2 cellular contexts compared by ENCODE assay signal in the genomic region with DNA sequence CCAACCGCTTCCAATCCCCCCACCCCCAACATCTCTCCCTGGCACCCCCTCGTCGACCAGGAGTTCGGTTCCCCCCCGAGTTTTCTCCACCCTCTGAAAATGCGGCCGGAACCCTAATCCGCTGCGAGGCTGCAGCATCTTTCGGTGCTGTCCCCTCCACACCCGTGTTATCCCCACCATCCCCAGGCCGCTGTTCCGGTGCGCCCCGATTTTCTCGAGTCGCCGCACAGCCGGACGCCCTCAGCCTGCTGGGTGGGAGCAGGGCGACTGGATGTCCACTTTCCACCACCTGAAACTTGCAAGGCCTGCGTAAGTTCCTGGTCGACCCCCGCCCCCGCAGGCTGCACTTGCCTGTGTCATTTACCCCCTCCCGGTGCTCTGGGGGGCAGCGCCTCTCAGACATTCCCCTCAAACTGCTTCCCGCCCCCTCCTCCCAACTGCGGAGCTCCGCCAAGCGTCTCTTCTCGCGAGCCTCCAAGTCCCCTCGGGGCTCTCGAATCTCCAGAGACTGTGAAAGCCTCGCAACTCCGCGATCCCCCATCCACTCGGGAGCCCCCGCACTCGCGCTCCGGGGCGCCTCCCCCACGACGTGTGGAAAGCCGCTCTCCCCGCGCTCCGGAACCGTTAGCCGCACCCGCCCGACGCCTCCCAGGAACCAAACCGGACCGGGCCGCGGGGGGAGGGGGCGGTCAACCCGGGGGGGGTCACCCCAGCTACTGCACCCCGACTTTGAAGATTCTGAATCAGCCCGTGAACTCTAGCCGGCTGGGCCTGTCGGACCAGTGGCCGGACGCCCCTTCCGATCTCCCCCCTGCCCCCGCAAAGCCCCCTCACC.
A peak's percentile ranks its signal among the peaks of the same experiment; 100 is the strongest.
TF ChIP-seq lines count a peak whose summit lies in the region.

No MANE protein-coding gene starts in this region.

TF ChIP-seq in GM23338, 12 proteins besides CTCF, POLR2A, EP300 and RAD21 (continued from another document):
- TF ChIP-seq JUNB (IDR thresholded peaks at IDR 0.05; ENCODE audit: unreplicated experiment), result no peak

TF ChIP-seq in K562, 482 proteins besides CTCF, POLR2A, EP300 and RAD21 (continued from another document):
- TF ChIP-seq, protein P1, sequence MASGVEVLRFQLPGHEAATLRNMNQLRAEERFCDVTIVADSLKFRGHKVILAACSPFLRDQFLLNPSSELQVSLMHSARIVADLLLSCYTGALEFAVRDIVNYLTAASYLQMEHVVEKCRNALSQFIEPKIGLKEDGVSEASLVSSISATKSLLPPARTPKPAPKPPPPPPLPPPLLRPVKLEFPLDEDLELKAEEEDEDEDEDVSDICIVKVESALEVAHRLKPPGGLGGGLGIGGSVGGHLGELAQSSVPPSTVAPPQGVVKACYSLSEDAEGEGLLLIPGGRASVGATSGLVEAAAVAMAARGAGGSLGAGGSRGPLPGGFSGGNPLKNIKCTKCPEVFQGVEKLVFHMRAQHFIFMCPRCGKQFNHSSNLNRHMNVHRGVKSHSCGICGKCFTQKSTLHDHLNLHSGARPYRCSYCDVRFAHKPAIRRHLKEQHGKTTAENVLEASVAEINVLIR (CRISPR knock-in tag; IDR thresholded peaks at IDR 0.05), result no peak
- TF ChIP-seq RBM14 (IDR thresholded peaks at IDR 0.05; ENCODE audit: borderline replicate concordance, insufficient read depth, low read depth, low read length) (no peak), SIN3A (IDR thresholded peaks at IDR 0.05; ENCODE audit: borderline replicate concordance in 2 of 2, control insufficient read depth in 1 of 2, low read depth in 2 of 2, low read length in 2 of 2) (no peak), MYNN (IDR thresholded peaks at IDR 0.05) (no peak), MYNN (CRISPR knock-in tag; IDR thresholded peaks at IDR 0.05) (no peak), SAFB (IDR thresholded peaks at IDR 0.05; ENCODE audit: borderline replicate concordance, low read depth, low read length) (peak; percentile 79; the same call in 1 of the 2 replicates), POLR2G (IDR thresholded peaks at IDR 0.05; ENCODE audit: low read depth, low read length) (peak; percentile 79), PML (IDR thresholded peaks at IDR 0.05; ENCODE audit: low read length) (peak; percentile 7; the same call in 1 of the 2 replicates), TAF9B (IDR thresholded peaks at IDR 0.05; ENCODE audit: partially characterized antibody) (no peak), ERF (CRISPR knock-in tag; IDR thresholded peaks at IDR 0.05) (no peak), HNRNPLL (IDR thresholded peaks at IDR 0.05; ENCODE audit: low read depth, low read length, poor library complexity, severe bottlenecking) (peak; percentile 12), PRPF4 (IDR thresholded peaks at IDR 0.05; ENCODE audit: insufficient read depth, low read depth, low read length, poor library complexity, severe bottlenecking) (peak; percentile 27), ZBTB7A (IDR thresholded peaks at IDR 0.05; ENCODE audit: borderline replicate concordance, control insufficient read depth, low read depth, low read length) (peak; percentile 46; the same call in 1 of the 2 replicates), HDAC3 (IDR thresholded peaks at IDR 0.05; ENCODE audit: borderline replicate concordance, partially characterized antibody) (no peak), NBN (IDR thresholded peaks at IDR 0.05; ENCODE audit: low read depth) (no peak), PHF20 (IDR thresholded peaks at IDR 0.05; ENCODE audit: partially characterized antibody) (peak; percentile 27), RBFOX2 (IDR thresholded peaks at IDR 0.05; ENCODE audit: low read depth, low read length) (peak; percentile 79), E2F3 (CRISPR knock-in tag; IDR thresholded peaks at IDR 0.05) (no peak)
- TF ChIP-seq, protein P2, sequence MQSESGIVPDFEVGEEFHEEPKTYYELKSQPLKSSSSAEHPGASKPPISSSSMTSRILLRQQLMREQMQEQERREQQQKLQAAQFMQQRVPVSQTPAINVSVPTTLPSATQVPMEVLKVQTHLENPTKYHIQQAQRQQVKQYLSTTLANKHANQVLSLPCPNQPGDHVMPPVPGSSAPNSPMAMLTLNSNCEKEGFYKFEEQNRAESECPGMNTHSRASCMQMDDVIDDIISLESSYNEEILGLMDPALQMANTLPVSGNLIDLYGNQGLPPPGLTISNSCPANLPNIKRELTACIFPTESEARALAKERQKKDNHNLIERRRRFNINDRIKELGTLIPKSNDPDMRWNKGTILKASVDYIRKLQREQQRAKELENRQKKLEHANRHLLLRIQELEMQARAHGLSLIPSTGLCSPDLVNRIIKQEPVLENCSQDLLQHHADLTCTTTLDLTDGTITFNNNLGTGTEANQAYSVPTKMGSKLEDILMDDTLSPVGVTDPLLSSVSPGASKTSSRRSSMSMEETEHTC (IDR thresholded peaks at IDR 0.05), result 0 out of 2 replicates have a peak, but pooled peaks have one; percentile 6
- TF ChIP-seq, protein P3, sequence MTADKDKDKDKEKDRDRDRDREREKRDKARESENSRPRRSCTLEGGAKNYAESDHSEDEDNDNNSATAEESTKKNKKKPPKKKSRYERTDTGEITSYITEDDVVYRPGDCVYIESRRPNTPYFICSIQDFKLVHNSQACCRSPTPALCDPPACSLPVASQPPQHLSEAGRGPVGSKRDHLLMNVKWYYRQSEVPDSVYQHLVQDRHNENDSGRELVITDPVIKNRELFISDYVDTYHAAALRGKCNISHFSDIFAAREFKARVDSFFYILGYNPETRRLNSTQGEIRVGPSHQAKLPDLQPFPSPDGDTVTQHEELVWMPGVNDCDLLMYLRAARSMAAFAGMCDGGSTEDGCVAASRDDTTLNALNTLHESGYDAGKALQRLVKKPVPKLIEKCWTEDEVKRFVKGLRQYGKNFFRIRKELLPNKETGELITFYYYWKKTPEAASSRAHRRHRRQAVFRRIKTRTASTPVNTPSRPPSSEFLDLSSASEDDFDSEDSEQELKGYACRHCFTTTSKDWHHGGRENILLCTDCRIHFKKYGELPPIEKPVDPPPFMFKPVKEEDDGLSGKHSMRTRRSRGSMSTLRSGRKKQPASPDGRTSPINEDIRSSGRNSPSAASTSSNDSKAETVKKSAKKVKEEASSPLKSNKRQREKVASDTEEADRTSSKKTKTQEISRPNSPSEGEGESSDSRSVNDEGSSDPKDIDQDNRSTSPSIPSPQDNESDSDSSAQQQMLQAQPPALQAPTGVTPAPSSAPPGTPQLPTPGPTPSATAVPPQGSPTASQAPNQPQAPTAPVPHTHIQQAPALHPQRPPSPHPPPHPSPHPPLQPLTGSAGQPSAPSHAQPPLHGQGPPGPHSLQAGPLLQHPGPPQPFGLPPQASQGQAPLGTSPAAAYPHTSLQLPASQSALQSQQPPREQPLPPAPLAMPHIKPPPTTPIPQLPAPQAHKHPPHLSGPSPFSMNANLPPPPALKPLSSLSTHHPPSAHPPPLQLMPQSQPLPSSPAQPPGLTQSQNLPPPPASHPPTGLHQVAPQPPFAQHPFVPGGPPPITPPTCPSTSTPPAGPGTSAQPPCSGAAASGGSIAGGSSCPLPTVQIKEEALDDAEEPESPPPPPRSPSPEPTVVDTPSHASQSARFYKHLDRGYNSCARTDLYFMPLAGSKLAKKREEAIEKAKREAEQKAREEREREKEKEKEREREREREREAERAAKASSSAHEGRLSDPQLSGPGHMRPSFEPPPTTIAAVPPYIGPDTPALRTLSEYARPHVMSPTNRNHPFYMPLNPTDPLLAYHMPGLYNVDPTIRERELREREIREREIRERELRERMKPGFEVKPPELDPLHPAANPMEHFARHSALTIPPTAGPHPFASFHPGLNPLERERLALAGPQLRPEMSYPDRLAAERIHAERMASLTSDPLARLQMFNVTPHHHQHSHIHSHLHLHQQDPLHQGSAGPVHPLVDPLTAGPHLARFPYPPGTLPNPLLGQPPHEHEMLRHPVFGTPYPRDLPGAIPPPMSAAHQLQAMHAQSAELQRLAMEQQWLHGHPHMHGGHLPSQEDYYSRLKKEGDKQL (CRISPR knock-in tag; IDR thresholded peaks at IDR 0.05; ENCODE audit: borderline replicate concordance), result peak; percentile 73; the same call in 1 of the 2 replicates
- TF ChIP-seq, protein P4, sequence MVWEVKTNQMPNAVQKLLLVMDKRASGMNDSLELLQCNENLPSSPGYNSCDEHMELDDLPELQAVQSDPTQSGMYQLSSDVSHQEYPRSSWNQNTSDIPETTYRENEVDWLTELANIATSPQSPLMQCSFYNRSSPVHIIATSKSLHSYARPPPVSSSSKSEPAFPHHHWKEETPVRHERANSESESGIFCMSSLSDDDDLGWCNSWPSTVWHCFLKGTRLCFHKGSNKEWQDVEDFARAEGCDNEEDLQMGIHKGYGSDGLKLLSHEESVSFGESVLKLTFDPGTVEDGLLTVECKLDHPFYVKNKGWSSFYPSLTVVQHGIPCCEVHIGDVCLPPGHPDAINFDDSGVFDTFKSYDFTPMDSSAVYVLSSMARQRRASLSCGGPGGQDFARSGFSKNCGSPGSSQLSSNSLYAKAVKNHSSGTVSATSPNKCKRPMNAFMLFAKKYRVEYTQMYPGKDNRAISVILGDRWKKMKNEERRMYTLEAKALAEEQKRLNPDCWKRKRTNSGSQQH (CRISPR knock-in tag; IDR thresholded peaks at IDR 0.05), result 0 out of 2 replicates have a peak, but pooled peaks have one; percentile 15
- TF ChIP-seq, protein P5, sequence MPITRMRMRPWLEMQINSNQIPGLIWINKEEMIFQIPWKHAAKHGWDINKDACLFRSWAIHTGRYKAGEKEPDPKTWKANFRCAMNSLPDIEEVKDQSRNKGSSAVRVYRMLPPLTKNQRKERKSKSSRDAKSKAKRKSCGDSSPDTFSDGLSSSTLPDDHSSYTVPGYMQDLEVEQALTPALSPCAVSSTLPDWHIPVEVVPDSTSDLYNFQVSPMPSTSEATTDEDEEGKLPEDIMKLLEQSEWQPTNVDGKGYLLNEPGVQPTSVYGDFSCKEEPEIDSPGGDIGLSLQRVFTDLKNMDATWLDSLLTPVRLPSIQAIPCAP (CRISPR knock-in tag; IDR thresholded peaks at IDR 0.05; ENCODE audit: borderline replicate concordance), result 0 out of 2 replicates have a peak, but pooled peaks have one; percentile 55
